15 cellular contexts compared by ENCODE assay signal in genomic region chr12:109255377-109255776, GRCh38. TPM values are rescaled to one million over a fixed set of nuclear protein-coding genes. Genes with fewer than 3 reads are reported as not detected.
DNase-seq lines count a peak whose midpoint lies in the region; ATAC-seq and TF ChIP-seq lines count a peak whose summit lies in the region.
"Had no signal": no experiment of that assay in that cellular context is flagged by ENCODE, and none has a peak within 500 bp of the region (broad histone marks: within the 10 kb centered on the region; RNA-seq: fewer than 3 reads in every experiment).

No MANE protein-coding gene starts in this region.

- no peaks in the 10 kb centered on the region for H3K27me3 Mint-ChIP-seq in T-helper 17 cell
- no peaks in the 10 kb centered on the region for H3K27me3 Mint-ChIP-seq in CD4-positive, alpha-beta memory T cell
- H3K27me3 Mint-ChIP-seq: activated CD4-positive, alpha-beta memory T cell treated with anti-CD3 and anti-CD28 coated beads for 36 hours; activated naive CD8-positive, alpha-beta T cell treated with anti-CD3 and anti-CD28 coated beads, Interleukin-2, amount 10 ng/mL, durations not matched to agents 7 days and 5 days had no signal

- CTCF ChIA-PET in A673 (lab: Charles Lee), result no interaction called here
- CTCF ChIA-PET in CD4-positive, alpha-beta memory T cell (lab: Charles Lee; ENCODE audit: partially characterized antibody), result no interaction called here

- H3K36me3 ChIP-seq in A673 (ENCODE audit: insufficient read depth, low read length, poor library complexity, severe bottlenecking), result no peaks in the 10 kb centered on the region
- H3K36me3 ChIP-seq in CD4-positive, alpha-beta memory T cell (ENCODE audit: insufficient read depth, low read length), result no peaks in the 10 kb centered on the region

- H3K9me3 ChIP-seq in A673 (ENCODE audit: low read depth, low read length, poor library complexity, severe bottlenecking) (peaks cover 4% of the 10 kb centered on the region), T-helper 17 cell (ENCODE audit: control insufficient read depth, low read length, poor library complexity, severe bottlenecking) (no peaks in the 10 kb centered on the region)
- H3K9me3 ChIP-seq in CD4-positive, alpha-beta memory T cell (ENCODE audit: control insufficient read depth in 1 of 2, low read length in 2 of 2), result no peaks in the 10 kb centered on the region
- H3K9me3 ChIP-seq: prostate gland had no signal

- no peaks in the 10 kb centered on the region for H3K4me1 ChIP-seq in A673 (ENCODE audit: insufficient read depth, low read length, poor library complexity, severe bottlenecking)
- no peaks in the 10 kb centered on the region for H3K4me1 ChIP-seq in CD4-positive, alpha-beta memory T cell (ENCODE audit: insufficient read depth, low read length)
- H3K4me1 ChIP-seq: prostate gland had no signal

- intact Hi-C loops in A673 (cut with micrococcal nuclease; ENCODE audit: unreplicated experiment), result no loop called here
- intact Hi-C loops in CD4-positive, alpha-beta memory T cell (cut with micrococcal nuclease), result no loop called here

- peaks cover 14% of the 10 kb centered on the region for H3K36me3 Mint-ChIP-seq in T-helper 17 cell (ENCODE audit: low read depth)
- peaks cover 53 to 57% of the 10 kb centered on the region in 2 donors for H3K36me3 Mint-ChIP-seq in CD4-positive, alpha-beta memory T cell

- H3K9me3 Mint-ChIP-seq in CD4-positive, alpha-beta memory T cell, result peaks cover 5 to 19% (median 12%) of the 10 kb centered on the region in 8 donors

- H3K4me3 Mint-ChIP-seq in T-helper 17 cell, result no peak overlapping the region
- no peak overlapping the region for H3K4me3 Mint-ChIP-seq in CD4-positive, alpha-beta memory T cell
- H3K4me3 Mint-ChIP-seq: activated CD4-positive, alpha-beta memory T cell treated with anti-CD3 and anti-CD28 coated beads for 36 hours; activated naive CD8-positive, alpha-beta T cell treated with anti-CD3 and anti-CD28 coated beads, Interleukin-2, amount 10 ng/mL, durations not matched to agents 7 days and 5 days had no signal

- H3K27ac Mint-ChIP-seq in T-helper 17 cell, result no peak overlapping the region
- peak overlapping the region in 1 of 7 donors; percentile 35 for H3K27ac Mint-ChIP-seq in CD4-positive, alpha-beta memory T cell
- H3K27ac Mint-ChIP-seq: activated CD4-positive, alpha-beta memory T cell treated with anti-CD3 and anti-CD28 coated beads for 36 hours; activated naive CD8-positive, alpha-beta T cell treated with anti-CD3 and anti-CD28 coated beads, Interleukin-2, amount 10 ng/mL, durations not matched to agents 7 days and 5 days had no signal

- H3K4me3 ChIP-seq in A673 (ENCODE audit: low read depth, low read length, poor library complexity, severe bottlenecking), result no peak overlapping the region
- H3K4me3 ChIP-seq in GM12865 (ENCODE audit: low read depth, low read length), result no peak overlapping the region
- H3K4me3 ChIP-seq in fibroblast of villous mesenchyme (ENCODE audit: low read depth, low read length), result no peak overlapping the region
- H3K4me3 ChIP-seq in CD4-positive, alpha-beta memory T cell (ENCODE audit: low read length in 2 of 2), result no peak overlapping the region
- H3K4me3 ChIP-seq: prostate gland had no signal

- POLR2A ChIA-PET in A673 (lab: Charles Lee; ENCODE audit: low non-redundant PET), result no interaction called here
- POLR2A ChIA-PET in CD4-positive, alpha-beta memory T cell (lab: Charles Lee; ENCODE audit: partially characterized antibody), result no interaction called here

- no peaks in the 10 kb centered on the region for H3K4me1 Mint-ChIP-seq in T-helper 17 cell
- no peaks in the 10 kb centered on the region for H3K4me1 Mint-ChIP-seq in CD4-positive, alpha-beta memory T cell

- H3K27me3 ChIP-seq in A673 (replicated peaks; ENCODE audit: insufficient read depth, low read depth, low read length, poor library complexity), result no peaks in the 10 kb centered on the region
- H3K27me3 ChIP-seq in CD4-positive, alpha-beta memory T cell (ENCODE audit: insufficient read depth, low read length), result no peaks in the 10 kb centered on the region

- H3K27ac ChIP-seq in A673 (ENCODE audit: low read depth, low read length, poor library complexity, severe bottlenecking), result no peak overlapping the region
- no peak overlapping the region for H3K27ac ChIP-seq in CD4-positive, alpha-beta memory T cell (ENCODE audit: low read depth, low read length)
- H3K27ac ChIP-seq: C4-2B, prostate gland, RWPE1 had no signal

- ATAC-seq in SK-N-SH treated with all-trans-retinoic acid at 6 μM for 48 hours, result peak; percentile 33; the same call in 1 of the 3 replicates
- ATAC-seq in T-helper 17 cell, result no peak
- ATAC-seq: left lobe of liver had no signal

- no TSS peak for BruUV-seq in A673 (replicated peaks; lab: Mats Ljungman, UMichigan)

- peak; percentile 33 for DNase-seq in A673 (ENCODE audit: low spot score)
- DNase-seq in GM12865 (ENCODE audit: low read depth), result peak; percentile 14
- peak; percentile 16 for DNase-seq in fibroblast of villous mesenchyme (ENCODE audit: low read depth)
- no peak for DNase-seq in T-helper 17 cell
- no peak for DNase-seq in activated CD4-positive, CD25-positive, alpha-beta regulatory T cell (lab: John Stamatoyannopoulos, UW)
- DNase-seq in CD4-positive, alpha-beta memory T cell, result no peak
- DNase-seq in OCI-M1 (lab: John Stamatoyannopoulos, UW), result no peak
- DNase-seq: activated CD4-positive, alpha-beta memory T cell treated with anti-CD3 and anti-CD28 coated beads for 36 hours; activated naive CD8-positive, alpha-beta T cell treated with anti-CD3 and anti-CD28 coated beads, Interleukin-2, amount 10 ng/mL, durations not matched to agents 7 days and 5 days had no signal

- TF ChIP-seq CTCF in A673 (conservative IDR thresholded peaks at IDR 0.05; ENCODE audit: low read depth, low read length) (peak; percentile 37; the same call in 1 of the 2 replicates), GM12865 (IDR thresholded peaks at IDR 0.05; ENCODE audit: insufficient read depth, low read depth, low read length, missing control alignments) (no peak), fibroblast of villous mesenchyme (IDR thresholded peaks at IDR 0.05; ENCODE audit: insufficient read depth, low read depth, low read length) (peak; percentile 38)

TF ChIP-seq in SK-N-SH treated with all-trans-retinoic acid at 6 μM for 48 hours, 23 proteins besides CTCF, POLR2A, EP300 and RAD21:
- TF ChIP-seq RARB (CRISPR knock-in tag; IDR thresholded peaks at IDR 0.05) (no peak), ISL1 (CRISPR knock-in tag; IDR thresholded peaks at IDR 0.05) (no peak), ZNF565 (CRISPR knock-in tag; conservative IDR thresholded peaks at IDR 0.05; ENCODE audit: low read depth) (no peak)

RNA-seq across cellular contexts. Expression of gene FOXN4, which starts 53.7 kb away (rescaled TPM):
- total RNA-seq in A673 (2021), result not detected in 2 replicates
- total RNA-seq in fibroblast of villous mesenchyme, result not detected in 2 replicates
- not detected for total RNA-seq in T-helper 17 cell
- total RNA-seq in CD4-positive, alpha-beta memory T cell, result not detected
- polyA plus RNA-seq in CD4-positive, alpha-beta memory T cell, result not detected
- total RNA-seq: activated CD4-positive, alpha-beta memory T cell treated with anti-CD3 and anti-CD28 coated beads for 36 hours; activated naive CD8-positive, alpha-beta T cell treated with anti-CD3 and anti-CD28 coated beads, Interleukin-2, amount 10 ng/mL, durations not matched to agents 7 days and 5 days; M059J had no signal

Comparison
In these comparisons a context has a peak if more than half of its experiments do, and no peak if none do; other contexts are left out.
1. DNase-seq: peak in A673 (single experiment), GM12865 (single experiment) and fibroblast of villous mesenchyme (single experiment); none in T-helper 17 cell (0 of 3), activated CD4-positive, CD25-positive, alpha-beta regulatory T cell (0 of 4), CD4-positive, alpha-beta memory T cell (0 of 5) and OCI-M1 (single experiment).